Comparison of ENCODE assay signal across 14 cellular contexts in genomic region chr10:104262055-104262454, GRCh38. TPM values are rescaled to one million over a fixed set of nuclear protein-coding genes. Genes with fewer than 3 reads are reported as not detected.
DNase-seq lines count a peak whose midpoint lies in the region; ATAC-seq and TF ChIP-seq lines count a peak whose summit lies in the region.
"Had no signal": no experiment of that assay in that cellular context is flagged by ENCODE, and none has a peak within 500 bp of the region (broad histone marks: within the 10 kb centered on the region; RNA-seq: fewer than 3 reads in every experiment).

No MANE protein-coding gene starts in this region.

- H3K4me1 Mint-ChIP-seq in T-cell, result peaks cover 76 to 85% (median 84%) of the 10 kb centered on the region in 3 donors

- POLR2A ChIA-PET in T-cell (lab: Charles Lee), result interaction anchor here (1.0 to 1.7 kb wide), 2 partner anchors 7 to 11 kb away, joined by 3 to 5 read pairs; partner anchors contain the start of gene GSTO1 (in 1 of the 2)

- TF ChIP-seq CTCF in upper lobe of left lung (IDR thresholded peaks at IDR 0.05), result no peak

- peaks cover 39 to 52% (median 43%) of the 10 kb centered on the region in 4 donors for H3K4me1 ChIP-seq in upper lobe of left lung

- intact Hi-C loops in Right ventricle myocardium superior (cut with DNase I), result no loop called here

- H3K36me3 Mint-ChIP-seq in activated naive CD4-positive, alpha-beta T cell treated with anti-CD3 and anti-CD28 coated beads, Interleukin-2, amount 50 U/mL, for 72 hours, result peaks cover 45 to 74% of the 10 kb centered on the region in 2 donors
- H3K36me3 Mint-ChIP-seq in T-cell, result peaks cover 58% of the 10 kb centered on the region

- no peak overlapping the region for H3K4me3 ChIP-seq in upper lobe of left lung

- CTCF ChIA-PET in T-cell (lab: Charles Lee), result interaction anchor here in 1 of 2 donors (0.9 to 1.3 kb wide), 2 partner anchors 9 to 13 kb away, joined by 3 read pairs; no protein-coding TSS in a partner anchor

- no peak for ATAC-seq in activated naive CD4-positive, alpha-beta T cell treated with anti-CD3 and anti-CD28 coated beads, Interleukin-2, amount 50 U/mL, for 72 hours
- ATAC-seq in T-cell (replicated peaks in 1 of 4) (no peak), Right ventricle myocardium superior (ENCODE audit: poor library complexity) (peak; percentile 80), upper lobe of left lung (ENCODE audit: low FRiP score in 2 of 2) (no peak), GM21423 (IDR thresholded peaks at IDR 0.05; ENCODE audit: unreplicated experiment) (no peak)
- ATAC-seq: activated T-cell treated with anti-CD3 and anti-CD28 coated beads, Interleukin-2, amount 50 U/mL, for 4 hours had no signal

- H3K9me3 ChIP-seq in upper lobe of left lung, result no peaks in the 10 kb centered on the region

- peaks cover 32 to 97% (median 69%) of the 10 kb centered on the region in 4 donors for H3K36me3 ChIP-seq in upper lobe of left lung

- no peak overlapping the region for H3K4me3 Mint-ChIP-seq in T-cell

- peak overlapping the region; percentile 23 to 87 for H3K27ac Mint-ChIP-seq in activated naive CD4-positive, alpha-beta T cell treated with anti-CD3 and anti-CD28 coated beads, Interleukin-2, amount 50 U/mL, for 72 hours
- H3K27ac Mint-ChIP-seq in T-cell, result peak overlapping the region; percentile 85 to 88

- no peaks in the 10 kb centered on the region for H3K9me3 Mint-ChIP-seq in activated naive CD4-positive, alpha-beta T cell treated with anti-CD3 and anti-CD28 coated beads, Interleukin-2, amount 50 U/mL, for 72 hours
- no peaks in the 10 kb centered on the region for H3K9me3 Mint-ChIP-seq in T-cell
- H3K9me3 Mint-ChIP-seq: activated T-cell treated with anti-CD3 and anti-CD28 coated beads, Interleukin-2, amount 50 U/mL, for 4 hours had no signal

- TF ChIP-seq POLR2A in upper lobe of left lung (IDR thresholded peaks at IDR 0.05), result no peak

- no peaks in the 10 kb centered on the region for H3K27me3 ChIP-seq in upper lobe of left lung

- 86 to 90% methylated on average over 5 of the region's 5 CpGs for WGBS in upper lobe of left lung, 2 donors

- no peaks in the 10 kb centered on the region for H3K27me3 Mint-ChIP-seq in T-cell

- TF ChIP-seq EP300 in upper lobe of left lung (IDR thresholded peaks at IDR 0.05), result no peak

- no peak for DNase-seq in activated naive CD4-positive, alpha-beta T cell treated with anti-CD3 and anti-CD28 coated beads, Interleukin-2, amount 50 U/mL, for 72 hours (ENCODE audit: low spot score in 2 of 2)
- DNase-seq in activated naive CD4-positive, alpha-beta T cell treated with anti-CD3 and anti-CD28 coated beads, Interleukin-2, amount 50 U/mL, for 16 hours, result no peak
- DNase-seq in T-cell (no peak), Right ventricle myocardium superior (no peak), upper lobe of left lung (no peak), glomerular visceral epithelial cell (ENCODE audit: extremely low spot score) (no peak)
- DNase-seq in stimulated activated CD8-positive, alpha-beta memory T cell treated with anti-CD3 and anti-CD28 coated beads, Interleukin-4, amount 100 ng/mL, for 48 hours, result no peak
- DNase-seq: activated T-cell treated with anti-CD3 and anti-CD28 coated beads, Interleukin-2, amount 50 U/mL, for 4 hours; DMS79 treated with DMSO at 0.1 percent for 48 hours; NCI-H2029; NCI-H69; stimulated activated naive CD4-positive, alpha-beta T cell; T-helper 2 cell had no signal

- peak overlapping the region in 3 of 4 donors; percentile 13 to 73 (median 64) for H3K27ac ChIP-seq in upper lobe of left lung

RNA-seq across cellular contexts. Expression of gene GSTO2, which starts 6.9 kb away (rescaled TPM):
- total RNA-seq in activated naive CD4-positive, alpha-beta T cell treated with anti-CD3 and anti-CD28 coated beads, Interleukin-2, amount 50 U/mL, for 72 hours, result 1 to 10 TPM; 1.4 to 1.6 TPM
- total RNA-seq in T-cell (1 to 10 TPM in 4 of 5 donors, under 1 TPM in 1; 0.60 to 2.4 (median 1.9) TPM), Right ventricle myocardium superior (1.0 TPM), upper lobe of left lung (10 to 100 TPM in 1 of 6 donors, 1 to 10 TPM in 5; 2.8 to 11.2 (median 7.8) TPM)

RNA-seq across cellular contexts. Expression of gene GSTO1, which starts 7.4 kb away (rescaled TPM):
- total RNA-seq in activated naive CD4-positive, alpha-beta T cell treated with anti-CD3 and anti-CD28 coated beads, Interleukin-2, amount 50 U/mL, for 72 hours, result 100 to 1,000 TPM; 232 to 431 TPM
- total RNA-seq in T-cell (10 to 100 TPM; 19.9 to 61.5 (median 46.2) TPM), Right ventricle myocardium superior (173 TPM), upper lobe of left lung (100 to 1,000 TPM in 3 of 6 donors, 10 to 100 TPM in 3; 30.4 to 147 (median 102) TPM)

RNA-seq across cellular contexts. Expression of gene CFAP43, which starts 29.9 kb away (rescaled TPM):
- under 1 TPM in 1 of 2 donors, not detected in 1; 0.19 TPM for total RNA-seq in activated naive CD4-positive, alpha-beta T cell treated with anti-CD3 and anti-CD28 coated beads, Interleukin-2, amount 50 U/mL, for 72 hours
- total RNA-seq in T-cell (under 1 TPM in 1 of 5 donors, not detected in 4; 0.58 TPM), Right ventricle myocardium superior (not detected), upper lobe of left lung (100 to 1,000 TPM in 1 of 6 donors, 10 to 100 TPM in 2, 1 to 10 TPM in 2, under 1 TPM in 1; 0.69 to 121 (median 10.0) TPM)
